ENCODE assay signal across 9 cellular contexts in genomic region chr14:55104051-55104954, GRCh38.
DNase-seq lines count a peak whose midpoint lies in the region; ATAC-seq and TF ChIP-seq lines count a peak whose summit lies in the region.
"Had no signal": no experiment of that assay in that cellular context is flagged by ENCODE, and none has a peak within 500 bp of the region (broad histone marks: within the 10 kb centered on the region; RNA-seq: fewer than 3 reads in every experiment).

No MANE protein-coding gene starts in this region.

- H3K4me3 ChIP-seq in OCI-LY3 (ENCODE audit: low read length), result no peak overlapping the region
- H3K4me3 ChIP-seq in coronary artery, result no peak overlapping the region

- H2AFZ ChIP-seq in OCI-LY3 (ENCODE audit: low read depth, low read length), result no peak overlapping the region

- peak overlapping the region; percentile 77 for H3K4me2 ChIP-seq in OCI-LY3 (ENCODE audit: low read length)

- peaks cover 41% of the 10 kb centered on the region for H3K4me1 ChIP-seq in OCI-LY3 (ENCODE audit: low read length)

- no peaks in the 10 kb centered on the region for H3K36me3 ChIP-seq in OCI-LY3 (replicated peaks; ENCODE audit: low read depth, low read length)

- no peak for ATAC-seq in HG02840 (IDR thresholded peaks at IDR 0.05; ENCODE audit: low FRiP score, unreplicated experiment)

- H3K27me3 ChIP-seq in OCI-LY3 (ENCODE audit: low read depth, low read length), result no peaks in the 10 kb centered on the region

- H3K9me3 ChIP-seq in OCI-LY3 (ENCODE audit: insufficient read depth, low read length), result no peaks in the 10 kb centered on the region

- H3K79me2 ChIP-seq in OCI-LY3 (ENCODE audit: low read length), result no peaks in the 10 kb centered on the region

- TF ChIP-seq CTCF in OCI-LY3 (IDR thresholded peaks at IDR 0.05; ENCODE audit: low read depth, low read length) (no peak), coronary artery (IDR thresholded peaks at IDR 0.05) (no peak)

- DNase-seq in ELR (ENCODE audit: low read depth) (peak; percentile 32), coronary artery (ENCODE audit: low spot score) (no peak), pons (ENCODE audit: low spot score) (peak; percentile 51), NCI-H82 treated with DMSO at 0.1 percent for 48 hours (lab: John Stamatoyannopoulos, UW; ENCODE audit: unreplicated experiment) (no peak), cerebellar nuclear complex (lab: John Stamatoyannopoulos, UW) (no peak), NCI-H1092 (lab: John Stamatoyannopoulos, UW) (no peak)
- DNase-seq: NCI-H1436 had no signal

- H4K20me1 ChIP-seq in OCI-LY3 (ENCODE audit: insufficient read depth, low read length), result no peaks in the 10 kb centered on the region

- H3K27ac ChIP-seq in OCI-LY3 (ENCODE audit: low read length), result no peak overlapping the region
- H3K27ac ChIP-seq in coronary artery, result peak overlapping the region; percentile 72 to 84

- no peak overlapping the region for H3K9ac ChIP-seq in OCI-LY3 (ENCODE audit: low read length)

Comparison
In these comparisons a context has a peak if more than half of its experiments do, and no peak if none do; other contexts are left out.
1. DNase-seq: peak in ELR (single experiment) and pons (single experiment); none in coronary artery (single experiment), NCI-H82 treated with DMSO at 0.1 percent for 48 hours (single experiment), cerebellar nuclear complex (0 of 2) and NCI-H1092 (single experiment).